5 cellular contexts compared by ENCODE assay signal in the genomic region with DNA sequence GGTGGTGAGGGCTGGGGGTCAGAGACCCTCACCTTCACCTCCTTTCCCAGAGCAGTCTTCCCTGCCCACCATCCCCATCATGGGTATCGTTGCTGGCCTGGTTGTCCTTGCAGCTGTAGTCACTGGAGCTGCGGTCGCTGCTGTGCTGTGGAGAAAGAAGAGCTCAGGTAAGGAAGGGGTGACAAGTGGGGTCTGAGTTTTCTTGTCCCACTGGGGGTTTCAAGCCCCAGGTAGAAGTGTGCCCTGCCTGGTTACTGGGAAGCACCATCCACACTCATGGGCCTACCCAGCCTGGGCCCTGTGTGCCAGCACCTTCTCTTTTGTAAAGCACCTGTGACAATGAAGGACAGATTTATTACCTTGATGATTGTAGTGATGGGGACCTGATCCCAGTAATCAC.
"Had no signal": no experiment of that assay in that cellular context is flagged by ENCODE, and none has a peak within 500 bp of the region (broad histone marks: within the 10 kb centered on the region; RNA-seq: fewer than 3 reads in every experiment).

No MANE protein-coding gene starts in this region.

- H3K4me3 Mint-ChIP-seq: GM23338 had no signal

- H3K4me3 ChIP-seq: GM23338 had no signal

- H3K36me3 Mint-ChIP-seq: IgD-negative memory B cell had no signal

- H3K4me2 ChIP-seq: GM23338 had no signal

- H3K4me1 Mint-ChIP-seq: GM23338 had no signal

- ATAC-seq: GM23338 had no signal

- H3K27ac Mint-ChIP-seq: GM23338, H9, IgD-negative memory B cell had no signal

- H2AFZ ChIP-seq: GM23338 had no signal

- DNase-seq: H9, HCEC 1CT, KBM-7 had no signal

- H3K9me3 Mint-ChIP-seq: H9, IgD-negative memory B cell had no signal
